ENCODE assay signal across 9 cellular contexts in genomic region chrX:100625985-100626491, GRCh38. TPM values are rescaled to one million over a fixed set of nuclear protein-coding genes. Genes with fewer than 3 reads are reported as not detected.
DNase-seq lines count a peak whose midpoint lies in the region; ATAC-seq, FAIRE-seq and TF ChIP-seq lines count a peak whose summit lies in the region.
"Had no signal": no experiment of that assay in that cellular context is flagged by ENCODE, and none has a peak within 500 bp of the region (broad histone marks: within the 10 kb centered on the region; RNA-seq: fewer than 3 reads in every experiment).

No MANE protein-coding gene starts in this region.

- H4K20me1 ChIP-seq in neural progenitor cell (ENCODE audit: low read depth): no peaks in the 10 kb centered on the region

- no peak for TF ChIP-seq POLR2A in GM12892 (IDR thresholded peaks at IDR 0.05; ENCODE audit: low read depth, low read length)

- no peaks in the 10 kb centered on the region for H3K4me1 ChIP-seq in neural progenitor cell

- TF ChIP-seq CTCF in neural progenitor cell (IDR thresholded peaks at IDR 0.05): no peak

- no peaks in the 10 kb centered on the region for H3K27me3 ChIP-seq in neural progenitor cell

- H3K4me1 Mint-ChIP-seq in activated CD8-positive, alpha-beta T cell treated with anti-CD3 and anti-CD28 coated beads, Interleukin-2, amount 10 ng/mL, durations not matched to agents 7 days and 5 days (ENCODE audit: low read depth): peaks cover 10% of the 10 kb centered on the region
- H3K4me1 Mint-ChIP-seq in neural progenitor cell: peaks cover 4% of the 10 kb centered on the region

- no peak for DNase-seq in GM12892 (ENCODE audit: insufficient read length)
- peak; percentile 39 for DNase-seq in activated CD8-positive, alpha-beta T cell treated with anti-CD3 and anti-CD28 coated beads, Interleukin-2, amount 10 ng/mL, durations not matched to agents 7 days and 5 days
- no peak for DNase-seq in neural progenitor cell (ENCODE audit: low spot score)
- DNase-seq in retina: no peak
- DNase-seq in NCI-H2171 (lab: John Stamatoyannopoulos, UW): no peak
- DNase-seq in H4 (ENCODE audit: low spot score): no peak

- H3K27me3 Mint-ChIP-seq in activated CD8-positive, alpha-beta T cell treated with anti-CD3 and anti-CD28 coated beads, Interleukin-2, amount 10 ng/mL, durations not matched to agents 7 days and 5 days (ENCODE audit: low read depth): peaks cover 9% of the 10 kb centered on the region
- H3K27me3 Mint-ChIP-seq in neural progenitor cell (ENCODE audit: insufficient read depth, low read depth): no peaks in the 10 kb centered on the region

- no peak overlapping the region for H3K4me3 Mint-ChIP-seq in activated CD8-positive, alpha-beta T cell treated with anti-CD3 and anti-CD28 coated beads, Interleukin-2, amount 10 ng/mL, durations not matched to agents 7 days and 5 days
- H3K4me3 Mint-ChIP-seq in neural progenitor cell: no peak overlapping the region

- CTCF ChIA-PET in activated CD8-positive, alpha-beta T cell treated with anti-CD3 and anti-CD28 coated beads, Interleukin-2, amount 10 ng/mL, durations not matched to agents 7 days and 5 days (lab: Charles Lee): interaction anchor here (0.8 kb wide), 1 partner anchor 45 kb away, joined by 3 read pairs; no protein-coding TSS in a partner anchor

- H3K9ac ChIP-seq in neural progenitor cell: no peak overlapping the region

- H3K4me3 ChIP-seq in neural progenitor cell: no peak overlapping the region

- ATAC-seq in GM19467 (IDR thresholded peaks at IDR 0.05; ENCODE audit: unreplicated experiment) (peak; percentile 93), HG03159 (IDR thresholded peaks at IDR 0.05; ENCODE audit: unreplicated experiment) (peak; percentile 90)
- no peak for ATAC-seq in activated CD8-positive, alpha-beta T cell treated with anti-CD3 and anti-CD28 coated beads, Interleukin-2, amount 10 ng/mL, durations not matched to agents 7 days and 5 days

- FAIRE-seq in GM12892 (lab: Jason Lieb, UNC): peak; percentile 67

- H3K9me3 ChIP-seq in neural progenitor cell (ENCODE audit: low read depth): peaks cover 3% of the 10 kb centered on the region

- no peak overlapping the region for H3K27ac ChIP-seq in neural progenitor cell

- H3K36me3 ChIP-seq in neural progenitor cell: no peaks in the 10 kb centered on the region

- no peaks in the 10 kb centered on the region for H3K9me3 Mint-ChIP-seq in activated CD8-positive, alpha-beta T cell treated with anti-CD3 and anti-CD28 coated beads, Interleukin-2, amount 10 ng/mL, durations not matched to agents 7 days and 5 days (ENCODE audit: insufficient read depth)
- no peaks in the 10 kb centered on the region for H3K9me3 Mint-ChIP-seq in neural progenitor cell

- no peaks in the 10 kb centered on the region for H3K79me2 ChIP-seq in neural progenitor cell (ENCODE audit: low read depth)

- no peaks in the 10 kb centered on the region for H3K36me3 Mint-ChIP-seq in activated CD8-positive, alpha-beta T cell treated with anti-CD3 and anti-CD28 coated beads, Interleukin-2, amount 10 ng/mL, durations not matched to agents 7 days and 5 days (ENCODE audit: low read depth)
- H3K36me3 Mint-ChIP-seq in neural progenitor cell: peaks cover 10% of the 10 kb centered on the region

- H3F3A ChIP-seq in neural progenitor cell (ENCODE audit: low read depth): no peaks in the 10 kb centered on the region

- H2AFZ ChIP-seq in neural progenitor cell (replicated peaks): no peak overlapping the region

- POLR2A ChIA-PET in activated CD8-positive, alpha-beta T cell treated with anti-CD3 and anti-CD28 coated beads, Interleukin-2, amount 10 ng/mL, durations not matched to agents 7 days and 5 days (lab: Charles Lee): no interaction called here

- no peak overlapping the region for H3K4me2 ChIP-seq in neural progenitor cell

- H3K27ac Mint-ChIP-seq in activated CD8-positive, alpha-beta T cell treated with anti-CD3 and anti-CD28 coated beads, Interleukin-2, amount 10 ng/mL, durations not matched to agents 7 days and 5 days: peak overlapping the region; percentile 20
- H3K27ac Mint-ChIP-seq in neural progenitor cell: no peak overlapping the region

RNA-seq across cellular contexts. Expression of gene TSPAN6, which starts 10.6 kb away (rescaled TPM):
- polyA plus RNA-seq in GM12892 (2012; ENCODE audit: missing spikeins): 0.28 TPM
- total RNA-seq in activated CD8-positive, alpha-beta T cell treated with anti-CD3 and anti-CD28 coated beads, Interleukin-2, amount 10 ng/mL, durations not matched to agents 7 days and 5 days: not detected
- 138 and 205 TPM in 2 replicates for total RNA-seq in neural progenitor cell (ENCODE audit: low replicate concordance)
- 44.1 and 53.5 TPM in 2 replicates for total RNA-seq in H4 (2014; rRNA removed; shearing (Covaris generic))

RNA-seq across cellular contexts. Expression of gene SRPX2, which starts 18.0 kb away (rescaled TPM):
- not detected for polyA plus RNA-seq in GM12892 (2012; ENCODE audit: missing spikeins)
- not detected for total RNA-seq in activated CD8-positive, alpha-beta T cell treated with anti-CD3 and anti-CD28 coated beads, Interleukin-2, amount 10 ng/mL, durations not matched to agents 7 days and 5 days
- total RNA-seq in neural progenitor cell (ENCODE audit: low replicate concordance): 0.11 TPM in 1 of 2 replicates, not detected in the other
- total RNA-seq in H4 (2014; rRNA removed; shearing (Covaris generic)): 24.5 and 27.9 TPM in 2 replicates

RNA-seq across cellular contexts. Expression of gene TNMD, which starts 41.3 kb away (rescaled TPM):
- polyA plus RNA-seq in GM12892 (2012; ENCODE audit: missing spikeins): not detected
- total RNA-seq in activated CD8-positive, alpha-beta T cell treated with anti-CD3 and anti-CD28 coated beads, Interleukin-2, amount 10 ng/mL, durations not matched to agents 7 days and 5 days: not detected
- not detected in 2 replicates for total RNA-seq in neural progenitor cell (ENCODE audit: low replicate concordance)
- not detected in 2 replicates for total RNA-seq in H4 (2014; rRNA removed; shearing (Covaris generic))
- total RNA-seq: glomerular endothelial cell had no signal

Comparison
In these comparisons a context has a peak if more than half of its experiments do, and no peak if none do; other contexts are left out.
1. RNA of gene TSPAN6, which starts 10.6 kb away (total RNA-seq): 138 to 205 TPM in neural progenitor cell and 44.1 to 53.5 TPM in H4; not detected in activated CD8-positive, alpha-beta T cell treated with anti-CD3 and anti-CD28 coated beads, Interleukin-2, amount 10 ng/mL, durations not matched to agents 7 days and 5 days; every median in the first group is over 10 times any median in the second.
2. RNA of gene SRPX2, which starts 18.0 kb away (total RNA-seq): 24.5 to 27.9 TPM in H4; 0.11 TPM in neural progenitor cell and not detected in activated CD8-positive, alpha-beta T cell treated with anti-CD3 and anti-CD28 coated beads, Interleukin-2, amount 10 ng/mL, durations not matched to agents 7 days and 5 days; every median in the first group is over 10 times any median in the second.